In genomic region chr2:20091305-20091991, GRCh38 we compare ENCODE assay signal across 10 cellular contexts. TPM values are rescaled to one million over a fixed set of nuclear protein-coding genes. Genes with fewer than 3 reads are reported as not detected.
A peak's percentile ranks its signal among the peaks of the same experiment; 100 is the strongest.
DNase-seq lines count a peak whose midpoint lies in the region; ATAC-seq and TF ChIP-seq lines count a peak whose summit lies in the region.
"Had no signal": no experiment of that assay in that cellular context is flagged by ENCODE, and none has a peak within 500 bp of the region (broad histone marks: within the 10 kb centered on the region; RNA-seq: fewer than 3 reads in every experiment).

No MANE protein-coding gene starts in this region.

- peak overlapping the region; percentile 33 to 61 (median 50) for H3K27ac ChIP-seq in transverse colon

- peaks cover 0 to 17% (median 6%) of the 10 kb centered on the region in 4 donors for H3K4me1 ChIP-seq in transverse colon

- H3K27me3 Mint-ChIP-seq in stimulated activated memory B cell treated with anti-CD40 and anti-IgM and Interleukin-4, amounts not matched to agents 10 μg/mL and 1 μg/mL and 100 μg/mL, for 72 hours: peaks cover 47% of the 10 kb centered on the region

- H3K9me3 Mint-ChIP-seq in stimulated activated memory B cell treated with anti-CD40 and anti-IgM and Interleukin-4, amounts not matched to agents 10 μg/mL and 1 μg/mL and 100 μg/mL, for 72 hours: no peaks in the 10 kb centered on the region

- H3K27me3 ChIP-seq in MG63 (no peaks in the 10 kb centered on the region), transverse colon (no peaks in the 10 kb centered on the region), H7 (ENCODE audit: control insufficient read depth, insufficient read depth, low read length) (no peaks in the 10 kb centered on the region)

- H3K4me1 Mint-ChIP-seq in stimulated activated memory B cell treated with anti-CD40 and anti-IgM and Interleukin-4, amounts not matched to agents 10 μg/mL and 1 μg/mL and 100 μg/mL, for 72 hours: no peaks in the 10 kb centered on the region

- no peak for TF ChIP-seq CTCF in choroid plexus epithelial cell (conservative IDR thresholded peaks at IDR 0.05; ENCODE audit: low read depth, low read length)
- TF ChIP-seq CTCF in transverse colon (IDR thresholded peaks at IDR 0.05): no peak

- no peaks in the 10 kb centered on the region for H3K36me3 Mint-ChIP-seq in stimulated activated memory B cell treated with anti-CD40 and anti-IgM and Interleukin-4, amounts not matched to agents 10 μg/mL and 1 μg/mL and 100 μg/mL, for 72 hours

- H3K27ac Mint-ChIP-seq in stimulated activated memory B cell treated with anti-CD40 and anti-IgM and Interleukin-4, amounts not matched to agents 10 μg/mL and 1 μg/mL and 100 μg/mL, for 72 hours: no peak overlapping the region
- H3K27ac Mint-ChIP-seq: activated CD8-positive, alpha-beta T cell treated with anti-CD3 and anti-CD28 coated beads, Interleukin-2, amount 10 ng/mL, durations not matched to agents 7 days and 5 days had no signal

- intact Hi-C loops in transverse colon (cut with DNase I; ENCODE audit: low total_unique reads): no loop called here

- no peak for TF ChIP-seq POLR2A in transverse colon (IDR thresholded peaks at IDR 0.05)

- no peak overlapping the region for H3K4me3 ChIP-seq in MG63
- peak overlapping the region; percentile 28 for H3K4me3 ChIP-seq in choroid plexus epithelial cell (ENCODE audit: low read depth, low read length)
- no peak overlapping the region for H3K4me3 ChIP-seq in transverse colon
- H3K4me3 ChIP-seq in H7 (ENCODE audit: insufficient read depth, low read depth, low read length): no peak overlapping the region

- DNase-seq in MG63: peak; percentile 84
- peak; percentile 94 for DNase-seq in choroid plexus epithelial cell (ENCODE audit: low read depth)
- peak; percentile 95 for DNase-seq in kidney tubule cell (ENCODE audit: low spot score)
- DNase-seq in transverse colon: peak; percentile 33
- no peak for DNase-seq in H7
- DNase-seq in DMS79 treated with DMSO at 0.1 percent for 48 hours (lab: John Stamatoyannopoulos, UW): no peak
- DNase-seq: activated CD8-positive, alpha-beta T cell treated with anti-CD3 and anti-CD28 coated beads, Interleukin-2, amount 10 ng/mL, durations not matched to agents 7 days and 5 days; NCI-H510A treated with DMSO at 0.1 percent for 48 hours had no signal

- 0 out of 2 replicates have a peak, but pooled peaks cover 4% of the 10 kb centered on the region for H3K9me3 ChIP-seq in MG63
- H3K9me3 ChIP-seq in transverse colon: no peaks in the 10 kb centered on the region

- H3K36me3 ChIP-seq in MG63 (no peaks in the 10 kb centered on the region), transverse colon (no peaks in the 10 kb centered on the region), H7 (replicated peaks; ENCODE audit: control insufficient read depth, insufficient read depth, low read length) (no peaks in the 10 kb centered on the region)

- ATAC-seq in GM18909 (IDR thresholded peaks at IDR 0.05; ENCODE audit: poor library complexity, unreplicated experiment): no peak
- no peak for ATAC-seq in stimulated activated memory B cell treated with anti-CD40 and anti-IgM and Interleukin-4, amounts not matched to agents 10 μg/mL and 1 μg/mL and 100 μg/mL, for 72 hours
- ATAC-seq: activated CD8-positive, alpha-beta T cell treated with anti-CD3 and anti-CD28 coated beads, Interleukin-2, amount 10 ng/mL, durations not matched to agents 7 days and 5 days had no signal

- TF ChIP-seq EP300 in transverse colon (IDR thresholded peaks at IDR 0.05; ENCODE audit: low read depth): no peak

- 60 to 65% methylated on average over 6 to 11 of the region's 11 CpGs for WGBS in transverse colon (ENCODE audit: low coverage in 1 of 2), 2 donors

- H3K4me3 Mint-ChIP-seq in stimulated activated memory B cell treated with anti-CD40 and anti-IgM and Interleukin-4, amounts not matched to agents 10 μg/mL and 1 μg/mL and 100 μg/mL, for 72 hours: no peak overlapping the region
- H3K4me3 Mint-ChIP-seq: activated CD8-positive, alpha-beta T cell treated with anti-CD3 and anti-CD28 coated beads, Interleukin-2, amount 10 ng/mL, durations not matched to agents 7 days and 5 days had no signal

- in situ Hi-C loops in transverse colon (cut with MboI; ENCODE audit: low pct_ligation_motif_present in 1 of 4, low pct_unique_long_range_greater_than_20kb in 1 of 4, low sequenced_read_pairs in 3 of 4): loop anchor here (5.0 to 10.0 kb wide), 4 partner anchors 74 to 127 kb away; partner anchors contain the start of gene MATN3 (in 3 of the 4)

RNA-seq across cellular contexts. Expression of gene LAPTM4A, which starts 40.0 kb away (rescaled TPM):
- 174 and 250 TPM in 2 replicates for total RNA-seq in MG63 (2014; rRNA removed; shearing (Covaris generic); ENCODE audit: low replicate concordance)
- total RNA-seq in transverse colon: 100 to 1,000 TPM in 2 of 4 donors, 10 to 100 TPM in 2; 19.3 to 122 (median 75.3) TPM
- total RNA-seq in H7 (2014; rRNA removed; shearing (Covaris generic)): 94.1 and 122 TPM in 2 replicates

Comparison
In these comparisons a context has a peak if more than half of its experiments do, and no peak if none do; other contexts are left out.
1. DNase-seq: peak in MG63 (single experiment), choroid plexus epithelial cell (single experiment), kidney tubule cell (single experiment) and transverse colon (single experiment); none in H7 (single experiment) and DMS79 treated with DMSO at 0.1 percent for 48 hours (single experiment).